8 cellular contexts compared by ENCODE assay signal in the genomic region with DNA sequence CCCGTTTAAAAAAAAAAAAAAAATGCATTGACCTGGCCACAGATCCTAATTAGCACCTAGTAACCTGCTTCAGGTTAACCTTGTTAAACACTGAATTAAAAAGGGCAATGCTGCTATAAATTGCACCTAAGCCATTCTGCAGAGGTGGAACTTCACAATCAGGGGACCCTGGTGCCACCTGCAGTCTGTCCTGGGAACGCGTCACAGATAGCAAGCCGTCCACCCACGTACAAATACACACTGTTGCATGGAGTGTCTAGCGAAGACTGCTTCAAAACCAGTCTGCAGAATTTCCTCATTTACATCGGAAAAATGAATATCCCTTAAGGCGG.
DNase-seq lines count a peak whose midpoint lies in the region; ATAC-seq, FAIRE-seq and TF ChIP-seq lines count a peak whose summit lies in the region.

No MANE protein-coding gene starts in this region.

- H3K4me3 ChIP-seq in HUES48 (ENCODE audit: low read depth, low read length) (peak overlapping the region; percentile 85), SU-DHL-6 (ENCODE audit: insufficient read depth, low read length, poor library complexity, severe bottlenecking) (peak overlapping the region; percentile 44), endothelial cell of umbilical vein (replicated peaks in 1 of 3; ENCODE audit: insufficient read depth in 1 of 3, low read depth in 1 of 3, low read length in 3 of 3) (peak overlapping the region; percentile 10 to 72 (median 45)), aorta (ENCODE audit: low read length in 2 of 2) (peak overlapping the region in 1 of 2 donors; percentile 57)

- H3K36me3 ChIP-seq in HUES48 (ENCODE audit: control insufficient read depth, insufficient read depth, low read length) (no peaks in the 10 kb centered on the region), SU-DHL-6 (ENCODE audit: low read length) (no peaks in the 10 kb centered on the region), endothelial cell of umbilical vein (ENCODE audit: control insufficient read depth in 2 of 2, extremely low read depth in 1 of 2, insufficient read depth in 2 of 2, low read length in 2 of 2) (no peaks in the 10 kb centered on the region), aorta (ENCODE audit: control insufficient read depth in 1 of 2, insufficient read depth in 2 of 2, low read length in 1 of 2) (no peaks in the 10 kb centered on the region)

- H4K20me1 ChIP-seq in SU-DHL-6 (ENCODE audit: low read depth, low read length) (no peaks in the 10 kb centered on the region), endothelial cell of umbilical vein (replicated peaks; ENCODE audit: control insufficient read depth, extremely low read depth, insufficient read depth, low read length) (no peaks in the 10 kb centered on the region)

- TF ChIP-seq POLR2A in endothelial cell of umbilical vein (IDR thresholded peaks at IDR 0.05; ENCODE audit: low read depth, low read length), result no peak

- dilution Hi-C loops in endothelial cell of umbilical vein (cut with MboI; ENCODE audit: extremely low pct_ligation_motif_present, low sequenced_read_pairs), result no loop called here

- no peaks in the 10 kb centered on the region for H3F3A ChIP-seq in SU-DHL-6 (ENCODE audit: insufficient read depth)

- FAIRE-seq in endothelial cell of umbilical vein (lab: Jason Lieb, UNC), result peak; percentile 8

- H3K4me1 ChIP-seq in HUES48 (ENCODE audit: control insufficient read depth, insufficient read depth, low read length) (peaks cover 44% of the 10 kb centered on the region), endothelial cell of umbilical vein (ENCODE audit: control insufficient read depth, extremely low read depth, insufficient read depth, low read length) (peaks cover 15% of the 10 kb centered on the region), aorta (ENCODE audit: control insufficient read depth in 1 of 2, insufficient read depth in 2 of 2, low read length in 2 of 2) (no peaks in the 10 kb centered on the region)

- no peaks in the 10 kb centered on the region for H3K9me3 ChIP-seq in HUES48 (ENCODE audit: control insufficient read depth, insufficient read depth, low read length)
- no peaks in the 10 kb centered on the region for H3K9me3 ChIP-seq in SU-DHL-6 (ENCODE audit: insufficient read depth, low read length)
- H3K9me3 ChIP-seq in endothelial cell of umbilical vein (replicated peaks; ENCODE audit: control insufficient read depth, insufficient read depth, low read length), result no peaks in the 10 kb centered on the region
- H3K9me3 ChIP-seq in aorta (ENCODE audit: control insufficient read depth, low read length), result no peaks in the 10 kb centered on the region

- H3K27ac ChIP-seq in HUES48 (ENCODE audit: low read depth, low read length) (peak overlapping the region; percentile 82), SU-DHL-6 (ENCODE audit: low read depth, low read length) (peak overlapping the region; percentile 39), endothelial cell of umbilical vein (ENCODE audit: insufficient read depth, low read depth, low read length) (peak overlapping the region; percentile 54), aorta (ENCODE audit: low read depth in 1 of 2, low read length in 2 of 2) (peak overlapping the region in 1 of 2 donors; percentile 48)

- H2AFZ ChIP-seq in SU-DHL-6 (ENCODE audit: low read depth, low read length, severe bottlenecking), result peak overlapping the region; percentile 69
- peak overlapping the region; percentile 44 for H2AFZ ChIP-seq in endothelial cell of umbilical vein (ENCODE audit: low read depth, low read length)

- BruUV-seq in endothelial cell of umbilical vein (replicated peaks; lab: Mats Ljungman, UMichigan), result TSS peak; percentile 15

- CTCF ChIA-PET in endothelial cell of umbilical vein (lab: Charles Lee), result interaction anchor here (2.6 kb wide), 1 partner anchor 10 kb away, joined by 8 read pairs; no protein-coding TSS in a partner anchor

- peak overlapping the region; percentile 30; the same call in 1 of the 2 replicates for H3K9ac ChIP-seq in HUES48 (ENCODE audit: low read depth, low read length)
- H3K9ac ChIP-seq in SU-DHL-6 (ENCODE audit: low read length), result peak overlapping the region; percentile 42
- H3K9ac ChIP-seq in endothelial cell of umbilical vein (replicated peaks; ENCODE audit: extremely low read depth, insufficient read depth, low read length), result peak overlapping the region; percentile 53

- H3K9me1 ChIP-seq in endothelial cell of umbilical vein (replicated peaks; ENCODE audit: control insufficient read depth, extremely low read depth, insufficient read depth, low read length), result no peaks in the 10 kb centered on the region

- peak; percentile 43 for TF ChIP-seq CTCF in SU-DHL-6 (IDR thresholded peaks at IDR 0.05; ENCODE audit: insufficient read depth, low read length, poor library complexity, severe bottlenecking)
- peak; percentile 19 to 35 for TF ChIP-seq CTCF in endothelial cell of umbilical vein (IDR thresholded peaks at IDR 0.05; ENCODE audit: extremely low read depth in 1 of 2, insufficient read depth in 1 of 2, low read depth in 1 of 2, low read length in 2 of 2)

- POLR2A ChIA-PET in endothelial cell of umbilical vein (lab: Charles Lee), result no interaction called here

- peak; percentile 91 for ATAC-seq in GM21528 (IDR thresholded peaks at IDR 0.05; ENCODE audit: low FRiP score, unreplicated experiment)
- ATAC-seq in aorta (ENCODE audit: low FRiP score), result peak; percentile 68

- 1% methylated on average over 8 of the region's 8 CpGs for WGBS in aorta, 2 donors

- DNase-seq in NCI-H2081 (lab: John Stamatoyannopoulos, UW), result peak; percentile 61 to 81
- no peak for DNase-seq in NCI-H2081 treated with DMSO at 0.1 percent for 48 hours (lab: John Stamatoyannopoulos, UW)
- DNase-seq in endothelial cell of umbilical vein (ENCODE audit: low read depth, low spot score), result no peak
- peak; percentile 69 for DNase-seq in myocyte (ENCODE audit: low read depth)
- no peak for DNase-seq in aorta

- intact Hi-C loops in endothelial cell of umbilical vein (cut with micrococcal nuclease) (loop anchor here (1.0 kb wide), 2 partner anchors 11 to 29 kb away; no protein-coding TSS in a partner anchor), aorta (cut with DNase I) (no loop called here)

- peak overlapping the region; percentile 67 for H3K4me2 ChIP-seq in SU-DHL-6 (ENCODE audit: low read depth, low read length, poor library complexity, severe bottlenecking)
- peak overlapping the region; percentile 91 for H3K4me2 ChIP-seq in endothelial cell of umbilical vein (ENCODE audit: insufficient read depth, low read length)

- H3K79me2 ChIP-seq in SU-DHL-6 (ENCODE audit: insufficient read depth, low read length) (no peaks in the 10 kb centered on the region), endothelial cell of umbilical vein (ENCODE audit: control insufficient read depth, insufficient read depth, low read length) (no peaks in the 10 kb centered on the region)

- H3K9me2 ChIP-seq in SU-DHL-6 (replicated peaks; ENCODE audit: insufficient read depth, low read length), result no peaks in the 10 kb centered on the region

- H3K27me3 ChIP-seq in HUES48 (ENCODE audit: control insufficient read depth, insufficient read depth, low read length), result peaks cover 24% of the 10 kb centered on the region
- H3K27me3 ChIP-seq in SU-DHL-6 (ENCODE audit: low read length), result no peaks in the 10 kb centered on the region; the same call in 1 of the 2 replicates
- no peaks in the 10 kb centered on the region for H3K27me3 ChIP-seq in endothelial cell of umbilical vein (ENCODE audit: control insufficient read depth in 2 of 2, insufficient read depth in 2 of 2, low read length in 2 of 2)
- H3K27me3 ChIP-seq in aorta (ENCODE audit: control insufficient read depth in 1 of 2, insufficient read depth in 2 of 2, low read length in 1 of 2), result no peaks in the 10 kb centered on the region

TF ChIP-seq in endothelial cell of umbilical vein, 7 proteins besides CTCF, POLR2A, EP300 and RAD21:
- no peak for TF ChIP-seq POLR2AphosphoS5 (IDR thresholded peaks at IDR 0.05; ENCODE audit: insufficient read depth, low read depth, low read length)
- TF ChIP-seq, protein P1, sequence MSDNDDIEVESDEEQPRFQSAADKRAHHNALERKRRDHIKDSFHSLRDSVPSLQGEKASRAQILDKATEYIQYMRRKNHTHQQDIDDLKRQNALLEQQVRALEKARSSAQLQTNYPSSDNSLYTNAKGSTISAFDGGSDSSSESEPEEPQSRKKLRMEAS (IDR thresholded peaks at IDR 0.05; ENCODE audit: insufficient read depth, insufficient read length), result no peak
- no peak for TF ChIP-seq JUN (IDR thresholded peaks at IDR 0.05; ENCODE audit: borderline replicate concordance, insufficient read depth, insufficient read length, low read depth)
- no peak for TF ChIP-seq EZH2 (IDR thresholded peaks at IDR 0.05; ENCODE audit: borderline replicate concordance, low read depth, low read length, severe bottlenecking)
- TF ChIP-seq MYC (IDR thresholded peaks at IDR 0.05; ENCODE audit: low read depth, low read length), result no peak
- TF ChIP-seq GATA2 (IDR thresholded peaks at IDR 0.05; ENCODE audit: insufficient read depth, insufficient read length, low read depth, low read length), result no peak
- TF ChIP-seq FOS (IDR thresholded peaks at IDR 0.05; ENCODE audit: borderline replicate concordance, insufficient read depth, low read length), result no peak

Comparison
In these comparisons a context has a peak if more than half of its experiments do, and no peak if none do; other contexts are left out.
1. DNase-seq: peak in NCI-H2081 (2 of 2) and myocyte (single experiment); none in NCI-H2081 treated with DMSO at 0.1 percent for 48 hours (single experiment), endothelial cell of umbilical vein (single experiment) and aorta (0 of 2).
2. Peak in every context shown above with its lines, with median percentiles within 50 percentile points of each other: H3K9ac ChIP-seq.